Comparison of ENCODE assay signal across 26 cellular contexts in the genomic region with DNA sequence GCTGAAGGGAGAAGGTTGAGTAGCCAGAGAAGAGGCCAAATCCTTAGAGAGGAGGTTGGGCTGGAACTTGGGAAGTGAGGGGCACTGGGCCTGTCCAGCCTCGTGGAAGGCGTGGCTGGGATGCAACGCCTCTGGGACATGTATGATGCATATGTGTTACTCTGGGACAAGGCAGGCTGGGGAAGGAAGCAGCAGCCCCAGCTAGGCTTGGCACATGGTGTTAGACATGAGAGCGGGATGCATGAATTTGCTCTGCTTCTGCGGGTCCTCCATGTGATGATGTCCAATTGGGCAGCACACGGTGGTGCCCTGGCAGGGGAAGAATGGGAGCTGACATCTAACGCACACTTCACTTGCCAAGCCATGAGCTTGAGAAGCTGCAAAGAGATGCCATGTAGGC. TPM values are rescaled to one million over a fixed set of nuclear protein-coding genes. Genes with fewer than 3 reads are reported as not detected.
DNase-seq lines count a peak whose midpoint lies in the region; ATAC-seq and TF ChIP-seq lines count a peak whose summit lies in the region.
"Had no signal": no experiment of that assay in that cellular context is flagged by ENCODE, and none has a peak within 500 bp of the region (broad histone marks: within the 10 kb centered on the region; RNA-seq: fewer than 3 reads in every experiment).

No MANE protein-coding gene starts in this region.

- H4K20me1 ChIP-seq in smooth muscle cell (ENCODE audit: low read depth): no peaks in the 10 kb centered on the region

- H3K27me3 ChIP-seq in mesenchymal stem cell (ENCODE audit: control insufficient read depth in 1 of 2, insufficient read depth in 1 of 2, low read length in 2 of 2) (peaks cover 0 to 23% of the 10 kb centered on the region in 2 experiments), sigmoid colon (no peaks in the 10 kb centered on the region), heart left ventricle (no peaks in the 10 kb centered on the region), smooth muscle cell (ENCODE audit: low read depth) (no peaks in the 10 kb centered on the region)
- H3K27me3 ChIP-seq: SJCRH30 had no signal

- no peaks in the 10 kb centered on the region for H3K9me3 ChIP-seq in mesenchymal stem cell (ENCODE audit: control insufficient read depth, low read length)
- no peaks in the 10 kb centered on the region for H3K9me3 ChIP-seq in sigmoid colon
- H3K9me3 ChIP-seq in heart left ventricle: no peaks in the 10 kb centered on the region
- H3K9me3 ChIP-seq in smooth muscle cell (replicated peaks; ENCODE audit: low read depth): no peaks in the 10 kb centered on the region
- H3K9me3 ChIP-seq: SJCRH30 had no signal

- H3K27ac ChIP-seq in mesenchymal stem cell (ENCODE audit: low read length, poor library complexity, severe bottlenecking) (no peak overlapping the region), sigmoid colon (no peak overlapping the region), heart left ventricle (no peak overlapping the region), smooth muscle cell (ENCODE audit: low read depth) (no peak overlapping the region)
- H3K27ac ChIP-seq: 22Rv1, C4-2B, HL-60, SJCRH30 had no signal

- ATAC-seq in activated naive CD8-positive, alpha-beta T cell treated with anti-CD3 and anti-CD28 coated beads, Interleukin-2, amount 10 ng/mL, durations not matched to agents 7 days and 5 days (ENCODE audit: low read depth): no peak
- no peak for ATAC-seq in activated naive CD8-positive, alpha-beta T cell treated with anti-CD3 and anti-CD28 coated beads, Interleukin-2, amount 50 U/mL, for 24 hours
- ATAC-seq in heart left ventricle (no peak), HG02759 (IDR thresholded peaks at IDR 0.05; ENCODE audit: unreplicated experiment) (no peak)
- ATAC-seq: HCT116, HepG2, Right ventricle myocardium inferior had no signal

- H3K36me3 Mint-ChIP-seq in activated naive CD8-positive, alpha-beta T cell treated with anti-CD3 and anti-CD28 coated beads, Interleukin-2, amount 10 ng/mL, durations not matched to agents 7 days and 5 days: no peaks in the 10 kb centered on the region
- no peaks in the 10 kb centered on the region for H3K36me3 Mint-ChIP-seq in activated naive CD8-positive, alpha-beta T cell treated with anti-CD3 and anti-CD28 coated beads, Interleukin-2, amount 50 U/mL, for 24 hours (ENCODE audit: low read depth)
- H3K36me3 Mint-ChIP-seq: CD8-positive, alpha-beta memory T cell had no signal

- no peak overlapping the region for H3K4me2 ChIP-seq in mesenchymal stem cell (ENCODE audit: low read length, poor library complexity, severe bottlenecking)
- no peak overlapping the region for H3K4me2 ChIP-seq in smooth muscle cell

- POLR2A ChIA-PET in activated naive CD8-positive, alpha-beta T cell treated with anti-CD3 and anti-CD28 coated beads, Interleukin-2, amount 10 ng/mL, durations not matched to agents 7 days and 5 days (lab: Charles Lee): no interaction called here

- no peak overlapping the region for H3K14ac ChIP-seq in mesenchymal stem cell (ENCODE audit: low read length in 2 of 2)

- H3K4me1 Mint-ChIP-seq in activated naive CD8-positive, alpha-beta T cell treated with anti-CD3 and anti-CD28 coated beads, Interleukin-2, amount 10 ng/mL, durations not matched to agents 7 days and 5 days: peaks cover 2% of the 10 kb centered on the region
- H3K4me1 Mint-ChIP-seq in activated naive CD8-positive, alpha-beta T cell treated with anti-CD3 and anti-CD28 coated beads, Interleukin-2, amount 50 U/mL, for 24 hours: peaks cover 3% of the 10 kb centered on the region
- H3K4me1 Mint-ChIP-seq: B cell; CD8-positive, alpha-beta memory T cell had no signal

- intact Hi-C loops in sigmoid colon (cut with DNase I) (no loop called here), heart left ventricle (cut with DNase I) (no loop called here)

- DNase-seq in activated naive CD8-positive, alpha-beta T cell treated with anti-CD3 and anti-CD28 coated beads, Interleukin-2, amount 10 ng/mL, durations not matched to agents 7 days and 5 days: peak; percentile 0
- DNase-seq in activated naive CD8-positive, alpha-beta T cell treated with anti-CD3 and anti-CD28 coated beads, Interleukin-2, amount 50 U/mL, for 24 hours: no peak
- DNase-seq in mesenchymal stem cell (no peak), sigmoid colon (peak; percentile 17), heart left ventricle (no peak), smooth muscle cell (lab: John Stamatoyannopoulos, UW; ENCODE audit: unreplicated experiment) (no peak)
- DNase-seq: CD8-positive, alpha-beta memory T cell; DMS 273 treated with DMSO at 0.1 percent for 48 hours; DMS79 treated with DMSO at 0.1 percent for 48 hours; GF-D8; Karpas-422; NCI-H1092; NCI-H1417 treated with DMSO at 0.1 percent for 48 hours; NCI-H187; NCI-H446; NCI-H524 treated with DMSO at 0.1 percent for 48 hours; NCI-H774; SJCRH30 had no signal

- 90% methylated on average over 7 of the region's 7 CpGs for WGBS in mesenchymal stem cell
- WGBS in sigmoid colon, 2 donors: 90 to 93% methylated on average over 7 of the region's 7 CpGs
- WGBS in heart left ventricle, 4 donors: 80 to 95% (median 88%) methylated on average over 7 of the region's 7 CpGs
- WGBS in smooth muscle cell (ENCODE audit: low lambda C conversion rate): 97% methylated on average over 7 of the region's 7 CpGs

- H3K23ac ChIP-seq in mesenchymal stem cell (ENCODE audit: low read length in 2 of 2): no peak overlapping the region

- no peak for TF ChIP-seq EP300 in sigmoid colon (IDR thresholded peaks at IDR 0.05)

- H3K27ac Mint-ChIP-seq in activated naive CD8-positive, alpha-beta T cell treated with anti-CD3 and anti-CD28 coated beads, Interleukin-2, amount 10 ng/mL, durations not matched to agents 7 days and 5 days: no peak overlapping the region
- H3K27ac Mint-ChIP-seq in activated naive CD8-positive, alpha-beta T cell treated with anti-CD3 and anti-CD28 coated beads, Interleukin-2, amount 50 U/mL, for 24 hours: no peak overlapping the region
- H3K27ac Mint-ChIP-seq: B cell; CD8-positive, alpha-beta memory T cell had no signal

- TF ChIP-seq CTCF in sigmoid colon (IDR thresholded peaks at IDR 0.05) (no peak), heart left ventricle (IDR thresholded peaks at IDR 0.05) (no peak), smooth muscle cell (IDR thresholded peaks at IDR 0.05; ENCODE audit: borderline replicate concordance, insufficient read depth, poor library complexity, severe bottlenecking) (no peak)

- H3K4me3 ChIP-seq in mesenchymal stem cell (ENCODE audit: insufficient read depth in 1 of 2, low read depth in 1 of 2, low read length in 2 of 2): no peak overlapping the region
- H3K4me3 ChIP-seq in sigmoid colon: no peak overlapping the region
- H3K4me3 ChIP-seq in heart left ventricle: no peak overlapping the region
- no peak overlapping the region for H3K4me3 ChIP-seq in smooth muscle cell
- H3K4me3 ChIP-seq: SJCRH30 had no signal

- H2AK5ac ChIP-seq in mesenchymal stem cell (ENCODE audit: low read length, severe bottlenecking): peak overlapping the region; percentile 58

- no peak overlapping the region for H3K9ac ChIP-seq in mesenchymal stem cell (ENCODE audit: low read length)
- no peak overlapping the region for H3K9ac ChIP-seq in smooth muscle cell (ENCODE audit: low read depth)

- no peak overlapping the region for H4K8ac ChIP-seq in mesenchymal stem cell (ENCODE audit: low read length)

- H3K36me3 ChIP-seq in mesenchymal stem cell (ENCODE audit: control insufficient read depth in 1 of 2, insufficient read depth in 2 of 2, low read depth in 1 of 2, low read length in 2 of 2): peaks cover 0 to 9% of the 10 kb centered on the region in 2 experiments
- no peaks in the 10 kb centered on the region for H3K36me3 ChIP-seq in sigmoid colon
- no peaks in the 10 kb centered on the region for H3K36me3 ChIP-seq in heart left ventricle
- no peaks in the 10 kb centered on the region for H3K36me3 ChIP-seq in smooth muscle cell (ENCODE audit: low read depth)
- H3K36me3 ChIP-seq: SJCRH30 had no signal

- H3K79me1 ChIP-seq in mesenchymal stem cell (replicated peaks; ENCODE audit: low read length, poor library complexity, severe bottlenecking): no peaks in the 10 kb centered on the region

- H3K4me1 ChIP-seq in mesenchymal stem cell (ENCODE audit: control insufficient read depth, insufficient read depth, low read depth, low read length): peaks cover 11% of the 10 kb centered on the region
- no peaks in the 10 kb centered on the region for H3K4me1 ChIP-seq in sigmoid colon
- H3K4me1 ChIP-seq in heart left ventricle: no peaks in the 10 kb centered on the region
- no peaks in the 10 kb centered on the region for H3K4me1 ChIP-seq in smooth muscle cell (ENCODE audit: low read depth)

- no peak overlapping the region for H3K18ac ChIP-seq in mesenchymal stem cell (ENCODE audit: low read depth in 1 of 2, low read length in 2 of 2)

- H3K79me2 ChIP-seq in smooth muscle cell (ENCODE audit: low read depth): no peaks in the 10 kb centered on the region

- H3K4me3 Mint-ChIP-seq in activated naive CD8-positive, alpha-beta T cell treated with anti-CD3 and anti-CD28 coated beads, Interleukin-2, amount 10 ng/mL, durations not matched to agents 7 days and 5 days: no peak overlapping the region
- no peak overlapping the region for H3K4me3 Mint-ChIP-seq in activated naive CD8-positive, alpha-beta T cell treated with anti-CD3 and anti-CD28 coated beads, Interleukin-2, amount 50 U/mL, for 24 hours
- H3K4me3 Mint-ChIP-seq: B cell; CD8-positive, alpha-beta memory T cell had no signal

- H2BK15ac ChIP-seq in mesenchymal stem cell (ENCODE audit: low read depth, poor library complexity, severe bottlenecking): no peak overlapping the region

- no peak overlapping the region for H2AFZ ChIP-seq in mesenchymal stem cell (ENCODE audit: low read depth, low read length)
- no peak overlapping the region for H2AFZ ChIP-seq in smooth muscle cell (ENCODE audit: low read depth)

- no peak overlapping the region for H3K4ac ChIP-seq in mesenchymal stem cell (ENCODE audit: low read depth in 1 of 2, low read length in 2 of 2)

- TF ChIP-seq POLR2A in sigmoid colon (IDR thresholded peaks at IDR 0.05) (no peak), heart left ventricle (IDR thresholded peaks at IDR 0.05) (no peak)

- no peaks in the 10 kb centered on the region for H3K9me3 Mint-ChIP-seq in activated naive CD8-positive, alpha-beta T cell treated with anti-CD3 and anti-CD28 coated beads, Interleukin-2, amount 10 ng/mL, durations not matched to agents 7 days and 5 days
- no peaks in the 10 kb centered on the region for H3K9me3 Mint-ChIP-seq in activated naive CD8-positive, alpha-beta T cell treated with anti-CD3 and anti-CD28 coated beads, Interleukin-2, amount 50 U/mL, for 24 hours
- H3K9me3 Mint-ChIP-seq: CD8-positive, alpha-beta memory T cell had no signal

- no peaks in the 10 kb centered on the region for H3F3A ChIP-seq in smooth muscle cell (ENCODE audit: low read depth)

- no peak overlapping the region for H4K91ac ChIP-seq in mesenchymal stem cell (ENCODE audit: low read length)

- no peak overlapping the region for H2BK12ac ChIP-seq in mesenchymal stem cell (ENCODE audit: low read length in 2 of 2)

- peaks cover 7% of the 10 kb centered on the region for H3K27me3 Mint-ChIP-seq in activated naive CD8-positive, alpha-beta T cell treated with anti-CD3 and anti-CD28 coated beads, Interleukin-2, amount 10 ng/mL, durations not matched to agents 7 days and 5 days
- H3K27me3 Mint-ChIP-seq in activated naive CD8-positive, alpha-beta T cell treated with anti-CD3 and anti-CD28 coated beads, Interleukin-2, amount 50 U/mL, for 24 hours: peaks cover 2% of the 10 kb centered on the region

- H2BK5ac ChIP-seq in mesenchymal stem cell (ENCODE audit: low read depth, low read length, poor library complexity, severe bottlenecking): no peak overlapping the region

- H2BK120ac ChIP-seq in mesenchymal stem cell (ENCODE audit: low read depth, low read length): no peak overlapping the region

RNA-seq across cellular contexts. Expression of gene PLEKHH1, which starts 21.3 kb away (rescaled TPM):
- 1 to 10 TPM in 1 of 2 experiments, under 1 TPM in 1; 0.68 to 1.0 TPM for total RNA-seq in activated naive CD8-positive, alpha-beta T cell treated with anti-CD3 and anti-CD28 coated beads, Interleukin-2, amount 10 ng/mL, durations not matched to agents 7 days and 5 days
- 0.41 TPM for polyA plus RNA-seq in mesenchymal stem cell (2013, experiment 1 of 2)
- polyA plus RNA-seq in mesenchymal stem cell (2013, experiment 2 of 2): 0.44 TPM
- total RNA-seq in sigmoid colon (1 to 10 TPM; 2.0 to 8.0 (median 2.9) TPM), heart left ventricle (1 to 10 TPM; 2.4 to 9.2 (median 5.2) TPM), smooth muscle cell (2.6 and 12.1 TPM in 2 replicates)
- polyA plus RNA-seq in sigmoid colon (10 to 100 TPM; 10.8 to 25.3 (median 12.3) TPM), heart left ventricle (1 to 10 TPM; 3.4 to 6.3 TPM), smooth muscle cell (0.88 and 3.8 TPM in 2 replicates)
- polyA plus RNA-seq: CD8-positive, alpha-beta memory T cell had no signal

RNA-seq across cellular contexts. Expression of gene PIGH, which starts 45.7 kb away (rescaled TPM):
- total RNA-seq in activated naive CD8-positive, alpha-beta T cell treated with anti-CD3 and anti-CD28 coated beads, Interleukin-2, amount 10 ng/mL, durations not matched to agents 7 days and 5 days: 10 to 100 TPM; 22.9 to 24.9 TPM
- polyA plus RNA-seq in mesenchymal stem cell (2013, experiment 1 of 2): 11.4 TPM
- polyA plus RNA-seq in mesenchymal stem cell (2013, experiment 2 of 2): 11.8 TPM
- total RNA-seq in sigmoid colon (10 to 100 TPM; 15.2 to 32.9 (median 24.4) TPM), heart left ventricle (10 to 100 TPM in 6 of 9 donors, 1 to 10 TPM in 3; 8.0 to 21.3 (median 11.4) TPM), smooth muscle cell (15.5 and 35.8 TPM in 2 replicates)
- polyA plus RNA-seq in sigmoid colon (10 to 100 TPM in 1 of 3 donors, 1 to 10 TPM in 2; 8.4 to 14.1 (median 9.9) TPM), heart left ventricle (10 to 100 TPM; 12.2 to 30.0 TPM), smooth muscle cell (20.6 and 23.7 TPM in 2 replicates)

Comparison
In these comparisons a context has a peak if more than half of its experiments do, and no peak if none do; other contexts are left out.
1. DNase-seq: peak in activated naive CD8-positive, alpha-beta T cell treated with anti-CD3 and anti-CD28 coated beads, Interleukin-2, amount 10 ng/mL, durations not matched to agents 7 days and 5 days (single experiment) and sigmoid colon (single experiment); none in activated naive CD8-positive, alpha-beta T cell treated with anti-CD3 and anti-CD28 coated beads, Interleukin-2, amount 50 U/mL, for 24 hours (single experiment), mesenchymal stem cell (single experiment), heart left ventricle (0 of 5) and smooth muscle cell (single experiment).